Comparison of ENCODE assay signal across 34 cellular contexts in the genomic region with DNA sequence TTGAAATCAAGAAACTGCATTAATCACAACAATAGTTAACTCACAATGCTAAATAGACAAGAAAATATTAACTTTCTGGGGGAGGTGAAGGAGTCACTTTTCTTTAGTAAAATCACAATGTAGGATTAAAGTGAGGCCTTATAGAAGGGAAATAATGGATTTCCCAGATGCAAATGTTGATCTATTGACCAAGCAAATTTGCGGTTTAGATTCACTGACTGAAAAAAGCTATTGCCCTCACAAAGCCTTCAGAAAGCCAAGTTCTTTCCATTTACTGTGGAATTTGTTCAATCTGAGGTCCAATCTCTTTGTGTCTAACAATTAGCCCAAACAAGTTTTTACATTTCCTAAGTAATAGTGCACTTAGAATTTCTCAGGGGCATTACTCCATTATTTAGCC.
"Had no signal": no experiment of that assay in that cellular context is flagged by ENCODE, and none has a peak within 500 bp of the region (broad histone marks: within the 10 kb centered on the region; RNA-seq: fewer than 3 reads in every experiment).

No MANE protein-coding gene starts in this region.

- H3K36me3 ChIP-seq: adrenal gland, brain microvascular endothelial cell, breast epithelium had no signal

- H3K4me1 ChIP-seq: adrenal gland, body of pancreas, breast epithelium had no signal

- H3K9me3 ChIP-seq: adrenal gland, body of pancreas, breast epithelium had no signal

- H3K4me3 ChIP-seq: adrenal gland, body of pancreas, breast epithelium had no signal

- FAIRE-seq: astrocyte, TTC549 had no signal

- ATAC-seq: activated CD8-positive, alpha-beta T cell treated with anti-CD3 and anti-CD28 coated beads for 36 hours; activated naive CD4-positive, alpha-beta T cell treated with anti-CD3 and anti-CD28 coated beads, Interleukin-2, amount 50 U/mL, for 72 hours; activated T-cell treated with anti-CD3 and anti-CD28 coated beads, Interleukin-2, amount 50 U/mL, for 4 hours; activated T-cell treated with anti-CD3 and anti-CD28 coated beads, Interleukin-2, amount 50 U/mL, for 72 hours; activated T-helper 17 cell treated with anti-CD3 and anti-CD28 coated beads, Interleukin-2, amount 50 U/mL, for 72 hours; body of pancreas had no signal

- H3K27me3 ChIP-seq: adrenal gland, body of pancreas, brain microvascular endothelial cell, breast epithelium had no signal

- DNase-seq: activated B cell treated with CpG ODN at 0.5 μM for 24 hours; activated CD4-positive, alpha-beta memory T cell treated with anti-CD3 and anti-CD28 coated beads for 36 hours; activated CD4-positive, alpha-beta T cell treated with anti-CD3 and anti-CD28 coated beads for 4 hours; activated CD4-positive, alpha-beta T cell treated with anti-CD3 and anti-CD28 coated beads, Interleukin-2, amount 10 ng/mL, durations not matched to agents 24 days and 14 days; activated CD4-positive, alpha-beta T cell treated with anti-CD3 and anti-CD28 coated beads, Interleukin-2, amount 50 U/mL, for 1 hour; activated CD4-positive, alpha-beta T cell treated with anti-CD3 and anti-CD28 coated beads, Interleukin-2, amount 50 U/mL, for 4 hours; activated CD4-positive, CD25-positive, alpha-beta regulatory T cell treated with anti-CD3 and anti-CD28 coated beads, Interleukin-2, amount 50 U/mL, for 72 hours; activated CD8-positive, alpha-beta memory T cell treated with anti-CD3 and anti-CD28 coated beads, Interleukin-2, amount 50 U/mL, for 4 hours; activated CD8-positive, alpha-beta T cell treated with anti-CD3 and anti-CD28 coated beads for 36 hours; activated effector memory CD4-positive, alpha-beta T cell treated with anti-CD3 and anti-CD28 coated beads, Interleukin-2, amount 50 U/mL, for 16 hours; activated gamma-delta T cell treated with Interleukin-2 at 50 U/mL for 16 hours; activated naive CD4-positive, alpha-beta T cell; activated naive CD4-positive, alpha-beta T cell treated with anti-CD3 and anti-CD28 coated beads for 36 hours; activated naive CD4-positive, alpha-beta T cell treated with anti-CD3 and anti-CD28 coated beads, Interleukin-2, amount 50 U/mL, for 16 hours; activated naive CD8-positive, alpha-beta T cell treated with anti-CD3 and anti-CD28 coated beads for 36 hours; activated T-cell treated with anti-CD3 and anti-CD28 coated beads for 4 hours; activated T-cell treated with anti-CD3 and anti-CD28 coated beads, Interleukin-2, amount 50 U/mL, for 1 hour; activated T-cell treated with anti-CD3 and anti-CD28 coated beads, Interleukin-2, amount 50 U/mL, for 4 hours; activated T-cell treated with anti-CD3 and anti-CD28 coated beads, Interleukin-2, amount 50 U/mL, for 72 hours; adrenal gland; amniotic stem cell; aorta; body of pancreas; brain microvascular endothelial cell; central memory CD4-positive, alpha-beta T cell; T-helper 1 cell; T-helper 2 cell; T-helper 9 cell had no signal

- H3K27ac ChIP-seq: adrenal gland, body of pancreas, brain microvascular endothelial cell, breast epithelium, VCaP had no signal
